23 cellular contexts compared by ENCODE assay signal in genomic region chr7:98727146-98727709, GRCh38.
"Had no signal": no experiment of that assay in that cellular context is flagged by ENCODE, and none has a peak within 500 bp of the region (broad histone marks: within the 10 kb centered on the region; RNA-seq: fewer than 3 reads in every experiment).

No MANE protein-coding gene starts in this region.

- H3K36me3 ChIP-seq: adrenal gland, ascending aorta, brain microvascular endothelial cell, esophagus muscularis mucosa, gastrocnemius medialis, left lung, ovary, prostate gland, WERI-Rb-1 had no signal

- H3K27ac Mint-ChIP-seq: activated naive CD8-positive, alpha-beta T cell; dendritic cell treated with granulocyte-macrophage colony-stimulating factor and Interleukin-4, amounts not matched to agents 40 ng/mL and 50 ng/mL, for 4 days; naive thymus-derived CD8-positive, alpha-beta T cell had no signal

- H3K9me3 Mint-ChIP-seq: dendritic cell treated with granulocyte-macrophage colony-stimulating factor and Interleukin-4, amounts not matched to agents 40 ng/mL and 50 ng/mL, for 4 days; naive thymus-derived CD8-positive, alpha-beta T cell had no signal

- H3K27ac ChIP-seq: adrenal gland, ascending aorta, brain microvascular endothelial cell, esophagus muscularis mucosa, gastrocnemius medialis, left lung, ovary, prostate gland, WERI-Rb-1 had no signal

- H3K9me3 ChIP-seq: adrenal gland, ascending aorta, esophagus muscularis mucosa, gastrocnemius medialis, left lung, ovary, prostate gland had no signal

- H3K36me3 Mint-ChIP-seq: activated naive CD8-positive, alpha-beta T cell; naive thymus-derived CD8-positive, alpha-beta T cell had no signal

- H3K4me1 ChIP-seq: adrenal gland, ascending aorta, esophagus muscularis mucosa, gastrocnemius medialis, left lung, prostate gland had no signal

- H3K4me3 ChIP-seq: adrenal gland, ascending aorta, esophagus muscularis mucosa, gastrocnemius medialis, left lung, lung, ovary, prostate gland had no signal

- H3K27me3 ChIP-seq: adrenal gland, ascending aorta, brain microvascular endothelial cell, ovary had no signal

- H3K4me3 Mint-ChIP-seq: activated naive CD8-positive, alpha-beta T cell; dendritic cell treated with granulocyte-macrophage colony-stimulating factor and Interleukin-4, amounts not matched to agents 40 ng/mL and 50 ng/mL, for 4 days; naive thymus-derived CD8-positive, alpha-beta T cell had no signal

- DNase-seq: activated CD4-positive, alpha-beta T cell treated with anti-CD3 and anti-CD28 coated beads for 1 hour; activated naive CD4-positive, alpha-beta T cell; activated T-cell treated with anti-CD3 and anti-CD28 coated beads, Interleukin-2, amount 50 U/mL, for 1 hour; adrenal gland; brain microvascular endothelial cell; caudate nucleus; effector memory CD4-positive, alpha-beta T cell; gastrocnemius medialis; hippocampal formation; kidney; left lung; naive thymus-derived CD8-positive, alpha-beta T cell; ovary; stimulated activated CD4-positive, alpha-beta T cell treated with anti-CD3 and anti-CD28 coated beads, Interleukin-4, amount 100 ng/mL, for 24 hours; stimulated activated naive CD8-positive, alpha-beta T cell treated with anti-CD3 and anti-CD28 coated beads, Interleukin-15, Interleukin-2, amounts not matched to agents 100 U/mL and 50 U/mL, for 24 hours; T-helper 1 cell; WERI-Rb-1 had no signal
